Comparison of ENCODE assay signal across 8 cellular contexts in genomic region chr10:24483701-24484100, GRCh38.
A peak's percentile ranks its signal among the peaks of the same experiment; 100 is the strongest.
DNase-seq lines count a peak whose midpoint lies in the region; ATAC-seq and TF ChIP-seq lines count a peak whose summit lies in the region.

No MANE protein-coding gene starts in this region.

- no peak for TF ChIP-seq POLR2A in breast epithelium (IDR thresholded peaks at IDR 0.05)

- H3K27ac ChIP-seq in breast epithelium, result peak overlapping the region; percentile 85 to 92

- H3K4me3 ChIP-seq in breast epithelium, result no peak overlapping the region

- DNase-seq in NCI-H146 (lab: John Stamatoyannopoulos, UW) (peak; percentile 8), NCI-H146 treated with DMSO at 0.1 percent for 48 hours (lab: John Stamatoyannopoulos, UW; ENCODE audit: unreplicated experiment) (no peak), NCI-H460 (ENCODE audit: extremely low read depth, low read depth) (peak; percentile 51), breast epithelium (ENCODE audit: low spot score in 2 of 2) (peak; percentile 75 to 95), myocyte (ENCODE audit: low read depth) (peak; percentile 42), NCI-H187 (lab: John Stamatoyannopoulos, UW) (no peak)
- no peak for DNase-seq in effector CD4-positive, alpha-beta T cell

- no peaks in the 10 kb centered on the region for H3K9me3 ChIP-seq in breast epithelium

- no peak for TF ChIP-seq CTCF in breast epithelium (IDR thresholded peaks at IDR 0.05)

- H3K27me3 ChIP-seq in breast epithelium, result no peaks in the 10 kb centered on the region

- peak; percentile 92 for ATAC-seq in HG02588 (IDR thresholded peaks at IDR 0.05; ENCODE audit: unreplicated experiment)

- intact Hi-C loops in breast epithelium (cut with DNase I; ENCODE audit: low total_unique reads), result no loop called here

- H3K36me3 ChIP-seq in breast epithelium, result no peaks in the 10 kb centered on the region

- peaks cover 0 to 4% of the 10 kb centered on the region in 2 donors for H3K4me1 ChIP-seq in breast epithelium

Comparison
In these comparisons a context has a peak if more than half of its experiments do, and no peak if none do; other contexts are left out.
1. DNase-seq: peak in NCI-H146 (single experiment), NCI-H460 (single experiment), breast epithelium (2 of 2) and myocyte (single experiment); none in NCI-H146 treated with DMSO at 0.1 percent for 48 hours (single experiment), effector CD4-positive, alpha-beta T cell (single experiment) and NCI-H187 (0 of 2).